In genomic region chr2:219547621-219548020, GRCh38 we compare ENCODE assay signal across 1 cellular context.
A peak's percentile ranks its signal among the peaks of the same experiment; 100 is the strongest.
TF ChIP-seq lines count a peak whose summit lies in the region.

No MANE protein-coding gene starts in this region.

TF ChIP-seq in HepG2, 621 proteins besides CTCF, POLR2A, EP300 and RAD21:
- TF ChIP-seq AGO2 (optimal IDR thresholded peaks at IDR 0.05; ENCODE audit: low read depth, low read length), result peak; percentile 57
- 0 out of 2 replicates have a peak, but pooled peaks have one; percentile 29 for TF ChIP-seq RBFOX2 (IDR thresholded peaks at IDR 0.05; ENCODE audit: low read depth, low read length)
- TF ChIP-seq PRPF4 (IDR thresholded peaks at IDR 0.05; ENCODE audit: low read depth, low read length, poor library complexity, severe bottlenecking), result no peak
- TF ChIP-seq ZMAT5 (CRISPR knock-in tag; IDR thresholded peaks at IDR 0.05; ENCODE audit: borderline replicate concordance, low read depth), result no peak
- no peak for TF ChIP-seq NFE2L1 (CRISPR knock-in tag; IDR thresholded peaks at IDR 0.05; ENCODE audit: borderline replicate concordance)
- TF ChIP-seq AHDC1 (CRISPR knock-in tag; IDR thresholded peaks at IDR 0.05; ENCODE audit: borderline replicate concordance), result no peak
- TF ChIP-seq PHF8 (CRISPR knock-in tag; IDR thresholded peaks at IDR 0.05), result no peak
- TF ChIP-seq ZNF687 (CRISPR knock-in tag; IDR thresholded peaks at IDR 0.05), result 0 out of 2 replicates have a peak, but pooled peaks have one; percentile 35
- TF ChIP-seq NFE2L2 (IDR thresholded peaks at IDR 0.05; ENCODE audit: low read length), result no peak
- TF ChIP-seq TRAFD1 (CRISPR knock-in tag; IDR thresholded peaks at IDR 0.05; ENCODE audit: borderline replicate concordance), result no peak
- TF ChIP-seq ZNF768 (CRISPR knock-in tag; IDR thresholded peaks at IDR 0.05), result 0 out of 2 replicates have a peak, but pooled peaks have one; percentile 8
